ENCODE assay signal across 13 cellular contexts in genomic region chr2:220935789-220936321, GRCh38.
DNase-seq lines count a peak whose midpoint lies in the region; ATAC-seq lines count a peak whose summit lies in the region.
"Had no signal": no experiment of that assay in that cellular context is flagged by ENCODE, and none has a peak within 500 bp of the region (broad histone marks: within the 10 kb centered on the region; RNA-seq: fewer than 3 reads in every experiment).

No MANE protein-coding gene starts in this region.

- intact Hi-C loops in Right ventricle myocardium inferior (cut with DNase I) (no loop called here), cardiac septum (cut with DNase I) (no loop called here), left ventricle myocardium superior (cut with micrococcal nuclease) (no loop called here)

- DNase-seq in Right ventricle myocardium inferior (ENCODE audit: missing footprints): no peak
- DNase-seq in cardiac septum (ENCODE audit: low spot score): no peak
- DNase-seq in left ventricle myocardium superior: no peak
- DNase-seq in effector CD4-positive, alpha-beta T cell: no peak
- no peak for DNase-seq in hepatic stellate cell (ENCODE audit: low spot score)
- no peak for DNase-seq in kidney glomerular epithelial cell (lab: John Stamatoyannopoulos, UW)
- DNase-seq: GOT3, mesendoderm, NCI-H1092, NCI-H526 treated with DMSO at 0.1 percent for 48 hours had no signal

- peak; percentile 56 for ATAC-seq in Right ventricle myocardium inferior
- ATAC-seq in HG02571 (IDR thresholded peaks at IDR 0.05; ENCODE audit: unreplicated experiment): peak; percentile 68
- ATAC-seq in HG03432 (IDR thresholded peaks at IDR 0.05; ENCODE audit: unreplicated experiment): peak; percentile 83
- peak; percentile 48 for ATAC-seq in left ventricle myocardium superior
- ATAC-seq: esophagus mucosa had no signal
